12 cellular contexts compared by ENCODE assay signal in the genomic region with DNA sequence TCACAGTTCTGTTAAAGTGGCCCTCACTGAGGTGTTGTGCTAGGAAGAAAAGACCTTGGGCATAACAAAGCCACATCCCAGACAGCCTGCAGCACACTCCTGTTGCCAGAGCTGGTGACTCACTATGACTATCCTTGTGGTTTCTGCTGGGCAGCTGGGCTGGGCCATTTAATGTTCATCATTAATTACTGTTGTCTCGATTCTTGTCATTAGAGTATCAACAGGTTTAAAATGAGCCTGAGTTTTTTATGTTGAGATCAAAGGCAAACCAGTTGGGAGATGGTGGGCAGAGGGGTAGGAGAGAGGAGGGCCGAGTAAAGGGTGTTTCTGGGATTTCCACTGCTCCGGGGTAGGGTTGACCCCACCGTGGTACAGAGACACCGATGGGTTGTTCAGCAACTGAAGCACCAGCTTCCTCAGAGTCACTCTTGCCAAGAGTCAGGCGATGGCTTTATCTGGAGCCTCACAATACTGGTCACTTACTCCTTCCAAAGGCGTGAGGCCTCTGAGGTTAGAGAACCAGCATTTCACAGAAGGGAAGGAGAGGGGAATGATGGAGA.
A peak's percentile ranks its signal among the peaks of the same experiment; 100 is the strongest.
DNase-seq lines count a peak whose midpoint lies in the region; ATAC-seq and TF ChIP-seq lines count a peak whose summit lies in the region.
"Had no signal": no experiment of that assay in that cellular context is flagged by ENCODE, and none has a peak within 500 bp of the region (broad histone marks: within the 10 kb centered on the region; RNA-seq: fewer than 3 reads in every experiment).

No MANE protein-coding gene starts in this region.

- no peaks in the 10 kb centered on the region for H4K20me1 ChIP-seq in H9 (ENCODE audit: control insufficient read depth, insufficient read depth, insufficient read length)
- H4K20me1 ChIP-seq in SK-N-SH (ENCODE audit: insufficient read depth), result no peaks in the 10 kb centered on the region

- TF ChIP-seq CTCF in H9 (conservative IDR thresholded peaks at IDR 0.05) (no peak), SK-N-SH (IDR thresholded peaks at IDR 0.05) (no peak), vagina (IDR thresholded peaks at IDR 0.05) (no peak)

- no peaks in the 10 kb centered on the region for H3K79me1 ChIP-seq in H9 (ENCODE audit: insufficient read depth, low read depth, low read length, poor library complexity, severe bottlenecking)

- peak overlapping the region; percentile 4 for H2AK5ac ChIP-seq in H9 (ENCODE audit: insufficient read length, low read length)

- H4K5ac ChIP-seq in H9 (ENCODE audit: insufficient read length, low read depth, low read length), result peak overlapping the region; percentile 11

- H3T11ph ChIP-seq in H9 (ENCODE audit: low read length), result no peak overlapping the region

- H3K27ac ChIP-seq in H9 (ENCODE audit: insufficient read length, low read depth, low read length) (peak overlapping the region; percentile 83), SK-N-SH (ENCODE audit: low read depth in 2 of 2, low read length in 1 of 2) (peak overlapping the region; percentile 17 to 80; a peak in 3 of 4 replicates), vagina (no peak overlapping the region)
- H3K27ac ChIP-seq: cardiac muscle cell had no signal

- H3K36me3 Mint-ChIP-seq in H9 (ENCODE audit: insufficient read depth in 1 of 3, low read depth in 3 of 3), result peaks cover 8 to 23% (median 14%) of the 10 kb centered on the region in 3 experiments

- no CpG with 5 or more reads among the region's 7 CpGs for WGBS in H9 (ENCODE audit: extremely low coverage, insufficient read length, low lambda C conversion rate)
- WGBS in SK-N-SH (ENCODE audit: low lambda C conversion rate), result 42% methylated on average over 7 of the region's 7 CpGs

- H3K4me3 Mint-ChIP-seq in H9, result no peak overlapping the region

- H2BK20ac ChIP-seq in H9 (ENCODE audit: low read depth, low read length, poor library complexity, severe bottlenecking), result no peak overlapping the region

- no peaks in the 10 kb centered on the region for H3K9me2 ChIP-seq in SK-N-SH

- H3K4ac ChIP-seq in H9 (ENCODE audit: low read depth, low read length), result peak overlapping the region; percentile 24

- no peak overlapping the region for H3K23ac ChIP-seq in H9 (ENCODE audit: insufficient read length, low read depth, low read length)

- peaks cover 12 to 21% of the 10 kb centered on the region in 2 experiments for H3K9me3 Mint-ChIP-seq in H9

- no peaks in the 10 kb centered on the region for H3K27me3 ChIP-seq in H9 (ENCODE audit: insufficient read depth, low read length)
- no peaks in the 10 kb centered on the region for H3K27me3 ChIP-seq in SK-N-SH (ENCODE audit: insufficient read depth)
- no peaks in the 10 kb centered on the region for H3K27me3 ChIP-seq in vagina
- H3K27me3 ChIP-seq: cardiac muscle cell had no signal

- H3K23me2 ChIP-seq in H9 (ENCODE audit: insufficient read length, low read depth, low read length, poor library complexity, severe bottlenecking), result no peaks in the 10 kb centered on the region

- peaks cover 33 to 40% of the 10 kb centered on the region in 2 experiments for H3K4me1 Mint-ChIP-seq in H9

- peaks cover 10% of the 10 kb centered on the region; the same call in 1 of the 2 replicates for H3K4me1 ChIP-seq in H9 (ENCODE audit: insufficient read depth, low read length)
- peaks cover 6 to 15% of the 10 kb centered on the region in 2 experiments; a peak in 3 of 4 replicates for H3K4me1 ChIP-seq in SK-N-SH (ENCODE audit: control insufficient read depth in 1 of 2, insufficient read depth in 2 of 2, low read depth in 1 of 2, low read length in 1 of 2)
- no peaks in the 10 kb centered on the region for H3K4me1 ChIP-seq in vagina

- H2BK5ac ChIP-seq in H9 (ENCODE audit: insufficient read length, low read length), result peak overlapping the region; percentile 15

- peak overlapping the region; percentile 4; the same call in 1 of the 2 replicates for H3K14ac ChIP-seq in H9 (ENCODE audit: insufficient read depth, low read length)

- H2BK15ac ChIP-seq in H9 (ENCODE audit: low read depth, low read length), result no peak overlapping the region

- ATAC-seq in left ventricle myocardium superior, result no peak

- H3K27me3 Mint-ChIP-seq in H9 (ENCODE audit: low read depth), result no peaks in the 10 kb centered on the region

- H4K91ac ChIP-seq in H9 (ENCODE audit: insufficient read length, low read depth, low read length), result peak overlapping the region; percentile 59

- H3K9ac ChIP-seq in H9 (ENCODE audit: extremely low read depth, insufficient read length, low read length) (no peak overlapping the region), SK-N-SH (peak overlapping the region; percentile 39; the same call in 1 of the 2 replicates)

- peak overlapping the region; percentile 77 for H3K18ac ChIP-seq in H9 (ENCODE audit: insufficient read length, low read depth, low read length)

- H3K36me3 ChIP-seq in SK-N-SH (replicated peaks in 1 of 2; ENCODE audit: control insufficient read depth in 1 of 2, insufficient read depth in 2 of 2, low read length in 1 of 2), result peaks cover 0 to 3% of the 10 kb centered on the region in 2 experiments
- H3K36me3 ChIP-seq in vagina, result no peaks in the 10 kb centered on the region
- H3K36me3 ChIP-seq: cardiac muscle cell had no signal

- H3K79me2 ChIP-seq in H9 (ENCODE audit: insufficient read depth, low read length) (no peaks in the 10 kb centered on the region), SK-N-SH (ENCODE audit: insufficient read depth) (no peaks in the 10 kb centered on the region)

- TF ChIP-seq RAD21 in SK-N-SH (IDR thresholded peaks at IDR 0.05; ENCODE audit: low read length), result no peak

- intact Hi-C loops in vagina (cut with DNase I), result no loop called here
- intact Hi-C loops in left ventricle myocardium superior (cut with micrococcal nuclease), result no loop called here

- H3K4me2 ChIP-seq in H9 (ENCODE audit: insufficient read depth, insufficient read length, low read length) (no peak overlapping the region), SK-N-SH (peak overlapping the region; percentile 62)

- peak; percentile 67 for DNase-seq in H9
- DNase-seq in SK-N-SH, result no peak
- DNase-seq in fibroblast of peridontal ligament (ENCODE audit: extremely low read depth), result peak; percentile 70
- DNase-seq in renal cortical epithelial cell (ENCODE audit: low read depth), result peak; percentile 96
- DNase-seq in vagina (ENCODE audit: extremely low spot score in 2 of 2), result no peak
- DNase-seq in NCI-H2171 treated with DMSO at 0.1 percent for 48 hours (lab: John Stamatoyannopoulos, UW), result no peak
- DNase-seq in left ventricle myocardium superior, result no peak
- no peak for DNase-seq in cerebellar cortex (ENCODE audit: low spot score)
- DNase-seq: GF-D8; left cardiac atrium; stimulated activated CD4-positive, alpha-beta T cell treated with anti-CD3 and anti-CD28 coated beads, Interleukin-12 subunit alpha, Interleukin-12 subunit beta, amount 100 ng/mL, for 4 hours had no signal

- H3K27ac Mint-ChIP-seq in H9, result peak overlapping the region; percentile 97 to 98 (median 98)

- H3K4me3 ChIP-seq in SK-N-SH (ENCODE audit: low read depth in 2 of 2, low read length in 1 of 2) (no peak overlapping the region), vagina (no peak overlapping the region)
- H3K4me3 ChIP-seq: cardiac muscle cell had no signal

- TF ChIP-seq EP300 in SK-N-SH (IDR thresholded peaks at IDR 0.05; ENCODE audit: borderline replicate concordance in 1 of 2, low read depth in 1 of 2, low read length in 1 of 2), result peak in 1 of 2 experiments; percentile 95; a peak in 2 of 4 replicates

- peak overlapping the region; percentile 3 for H2BK120ac ChIP-seq in H9 (ENCODE audit: low read depth, low read length, poor library complexity, severe bottlenecking)

- CTCF ChIA-PET in SK-N-SH (lab: Yijun Ruan, JAX), result interaction anchor here (0.6 to 0.8 kb wide), 3 partner anchors 92 to 228 kb away, joined by 3 read pairs; no protein-coding TSS in a partner anchor

- H2AFZ ChIP-seq in H9 (ENCODE audit: low read length) (no peak overlapping the region), SK-N-SH (ENCODE audit: low read depth) (no peak overlapping the region)

- H4K8ac ChIP-seq in H9 (replicated peaks; ENCODE audit: insufficient read length, low read depth, low read length), result no peak overlapping the region

- POLR2A ChIA-PET in SK-N-SH (lab: Yijun Ruan, JAX), result no interaction called here

- H3F3A ChIP-seq in SK-N-SH (replicated peaks; ENCODE audit: insufficient read depth), result peaks cover 22% of the 10 kb centered on the region

- H3K9me3 ChIP-seq in H9 (ENCODE audit: control insufficient read depth, low read depth, low read length) (peaks cover 7% of the 10 kb centered on the region), SK-N-SH (no peaks in the 10 kb centered on the region; the same call in 1 of the 2 replicates), vagina (no peaks in the 10 kb centered on the region)

- peak overlapping the region; percentile 77 for H2BK12ac ChIP-seq in H9 (ENCODE audit: insufficient read length, low read depth, low read length)

- TF ChIP-seq POLR2A in vagina (IDR thresholded peaks at IDR 0.05), result no peak

- H3K56ac ChIP-seq in H9 (ENCODE audit: insufficient read length, low read depth, low read length), result no peak overlapping the region

TF ChIP-seq in SK-N-SH, 30 proteins besides CTCF, POLR2A, EP300 and RAD21 (continues in another document):
- TF ChIP-seq POLR2AphosphoS5 (IDR thresholded peaks at IDR 0.05; ENCODE audit: low read depth, low read length), result peak; percentile 80; the same call in 1 of the 2 replicates
- TF ChIP-seq SIN3A (IDR thresholded peaks at IDR 0.05; ENCODE audit: borderline replicate concordance, low read depth, low read length), result 0 out of 2 replicates have a peak, but pooled peaks have one; percentile 27
- TF ChIP-seq ZBTB33 (IDR thresholded peaks at IDR 0.05; ENCODE audit: borderline replicate concordance, low read depth), result no peak
- TF ChIP-seq, protein P1, sequence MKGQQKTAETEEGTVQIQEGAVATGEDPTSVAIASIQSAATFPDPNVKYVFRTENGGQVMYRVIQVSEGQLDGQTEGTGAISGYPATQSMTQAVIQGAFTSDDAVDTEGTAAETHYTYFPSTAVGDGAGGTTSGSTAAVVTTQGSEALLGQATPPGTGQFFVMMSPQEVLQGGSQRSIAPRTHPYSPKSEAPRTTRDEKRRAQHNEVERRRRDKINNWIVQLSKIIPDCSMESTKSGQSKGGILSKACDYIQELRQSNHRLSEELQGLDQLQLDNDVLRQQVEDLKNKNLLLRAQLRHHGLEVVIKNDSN (IDR thresholded peaks at IDR 0.05; ENCODE audit: borderline replicate concordance, low read depth), result no peak

Comparison
In these comparisons a context has a peak if more than half of its experiments do, and no peak if none do; other contexts are left out.
1. DNase-seq: peak in H9 (single experiment), fibroblast of peridontal ligament (single experiment) and renal cortical epithelial cell (single experiment); none in SK-N-SH (single experiment), vagina (0 of 2), NCI-H2171 treated with DMSO at 0.1 percent for 48 hours (single experiment), left ventricle myocardium superior (single experiment) and cerebellar cortex (single experiment).